8 cellular contexts compared by ENCODE assay signal in genomic region chr21:34983680-34984086, GRCh38.
DNase-seq lines count a peak whose midpoint lies in the region; ATAC-seq and TF ChIP-seq lines count a peak whose summit lies in the region.

No MANE protein-coding gene starts in this region.

- intact Hi-C loops in uterus (cut with DNase I; ENCODE audit: low total_unique reads): no loop called here

- TF ChIP-seq POLR2A in uterus (IDR thresholded peaks at IDR 0.05): no peak

- H3K27ac ChIP-seq in RWPE2 (ENCODE audit: poor library complexity, severe bottlenecking): peak overlapping the region; percentile 67
- H3K27ac ChIP-seq in uterus: no peak overlapping the region

- H3K4me1 ChIP-seq in RWPE2 (ENCODE audit: insufficient read depth, poor library complexity, severe bottlenecking): peaks cover 17% of the 10 kb centered on the region
- H3K4me1 ChIP-seq in uterus: no peaks in the 10 kb centered on the region

- H3K4me3 ChIP-seq in GM08714 (ENCODE audit: low read length) (peak overlapping the region; percentile 28; the same call in 1 of the 2 replicates), RWPE2 (ENCODE audit: severe bottlenecking) (no peak overlapping the region), uterus (no peak overlapping the region)

- TF ChIP-seq CTCF in RWPE2 (IDR thresholded peaks at IDR 0.05; ENCODE audit: poor library complexity, severe bottlenecking) (no peak), uterus (IDR thresholded peaks at IDR 0.05) (no peak)

- H3K9me3 ChIP-seq in RWPE2 (ENCODE audit: severe bottlenecking) (no peaks in the 10 kb centered on the region), uterus (no peaks in the 10 kb centered on the region)

- no peaks in the 10 kb centered on the region for H3K36me3 ChIP-seq in RWPE2 (ENCODE audit: low read depth)
- no peaks in the 10 kb centered on the region for H3K36me3 ChIP-seq in uterus

- 0 out of 3 replicates have a peak, but pooled peaks have one; percentile 12 for ATAC-seq in RWPE2 (ENCODE audit: low read depth)

- no peaks in the 10 kb centered on the region for H3K27me3 ChIP-seq in RWPE2 (ENCODE audit: insufficient read depth, poor library complexity, severe bottlenecking)
- H3K27me3 ChIP-seq in uterus: no peaks in the 10 kb centered on the region

- DNase-seq in RWPE2 (ENCODE audit: low spot score) (no peak), GM19238 (ENCODE audit: insufficient read length, low spot score) (no peak), superior temporal gyrus (ENCODE audit: extremely low spot score) (no peak), uterus (no peak), HuH-7.5 (ENCODE audit: low spot score) (no peak)
- DNase-seq in activated naive CD8-positive, alpha-beta T cell treated with anti-CD3 and anti-CD28 coated beads, Interleukin-2, amount 50 U/mL, for 16 hours (ENCODE audit: low read depth, low spot score): peak; percentile 38
- DNase-seq in stimulated activated CD4-positive, alpha-beta T cell treated with anti-CD3 and anti-CD28 coated beads, Interleukin-1b, Interleukin-23, amount 100 ng/mL, for 1 hour (ENCODE audit: low read depth in 2 of 2): peak; percentile 25 to 32

Comparison
In these comparisons a context has a peak if more than half of its experiments do, and no peak if none do; other contexts are left out.
1. DNase-seq: peak in activated naive CD8-positive, alpha-beta T cell treated with anti-CD3 and anti-CD28 coated beads, Interleukin-2, amount 50 U/mL, for 16 hours (single experiment) and stimulated activated CD4-positive, alpha-beta T cell treated with anti-CD3 and anti-CD28 coated beads, Interleukin-1b, Interleukin-23, amount 100 ng/mL, for 1 hour (2 of 2); none in RWPE2 (single experiment), GM19238 (single experiment), superior temporal gyrus (single experiment), uterus (0 of 2) and HuH-7.5 (single experiment).